1 cellular context compared by ENCODE assay signal in the genomic region with DNA sequence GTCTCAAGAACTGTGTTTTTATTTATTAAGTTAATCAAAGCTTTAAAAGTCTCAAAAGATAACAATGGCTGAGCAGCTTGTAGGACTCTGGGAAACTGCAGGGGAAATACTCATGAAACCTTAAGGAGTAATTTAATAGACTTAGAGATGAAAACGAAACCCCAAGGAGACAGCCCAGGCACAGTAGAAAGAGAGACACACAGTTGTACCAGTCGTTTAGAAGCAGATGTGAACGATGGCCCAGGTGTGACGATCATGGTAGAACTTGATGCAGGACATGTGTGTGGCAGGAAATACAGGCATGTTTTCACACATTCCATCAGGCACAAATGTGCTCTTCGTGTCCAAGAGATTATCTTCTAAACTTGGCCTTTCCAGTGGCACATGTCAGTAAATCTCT.
TF ChIP-seq lines count a peak whose summit lies in the region.

No MANE protein-coding gene starts in this region.

TF ChIP-seq in GM12878, 131 proteins besides CTCF, POLR2A, EP300 and RAD21:
- TF ChIP-seq SP1 (IDR thresholded peaks at IDR 0.05; ENCODE audit: low read depth, low read length) (no peak), GABPA (IDR thresholded peaks at IDR 0.05; ENCODE audit: low read depth) (no peak), MYB (IDR thresholded peaks at IDR 0.05; ENCODE audit: borderline replicate concordance, low read depth, low read length) (no peak), KDM1A (IDR thresholded peaks at IDR 0.05; ENCODE audit: borderline replicate concordance) (no peak)
- TF ChIP-seq, protein P1, sequence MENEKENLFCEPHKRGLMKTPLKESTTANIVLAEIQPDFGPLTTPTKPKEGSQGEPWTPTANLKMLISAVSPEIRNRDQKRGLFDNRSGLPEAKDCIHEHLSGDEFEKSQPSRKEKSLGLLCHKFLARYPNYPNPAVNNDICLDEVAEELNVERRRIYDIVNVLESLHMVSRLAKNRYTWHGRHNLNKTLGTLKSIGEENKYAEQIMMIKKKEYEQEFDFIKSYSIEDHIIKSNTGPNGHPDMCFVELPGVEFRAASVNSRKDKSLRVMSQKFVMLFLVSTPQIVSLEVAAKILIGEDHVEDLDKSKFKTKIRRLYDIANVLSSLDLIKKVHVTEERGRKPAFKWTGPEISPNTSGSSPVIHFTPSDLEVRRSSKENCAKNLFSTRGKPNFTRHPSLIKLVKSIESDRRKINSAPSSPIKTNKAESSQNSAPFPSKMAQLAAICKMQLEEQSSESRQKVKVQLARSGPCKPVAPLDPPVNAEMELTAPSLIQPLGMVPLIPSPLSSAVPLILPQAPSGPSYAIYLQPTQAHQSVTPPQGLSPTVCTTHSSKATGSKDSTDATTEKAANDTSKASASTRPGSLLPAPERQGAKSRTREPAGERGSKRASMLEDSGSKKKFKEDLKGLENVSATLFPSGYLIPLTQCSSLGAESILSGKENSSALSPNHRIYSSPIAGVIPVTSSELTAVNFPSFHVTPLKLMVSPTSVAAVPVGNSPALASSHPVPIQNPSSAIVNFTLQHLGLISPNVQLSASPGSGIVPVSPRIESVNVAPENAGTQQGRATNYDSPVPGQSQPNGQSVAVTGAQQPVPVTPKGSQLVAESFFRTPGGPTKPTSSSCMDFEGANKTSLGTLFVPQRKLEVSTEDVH (IDR thresholded peaks at IDR 0.05; ENCODE audit: low read depth, partially characterized antibody) = no peak
- TF ChIP-seq, protein P2, sequence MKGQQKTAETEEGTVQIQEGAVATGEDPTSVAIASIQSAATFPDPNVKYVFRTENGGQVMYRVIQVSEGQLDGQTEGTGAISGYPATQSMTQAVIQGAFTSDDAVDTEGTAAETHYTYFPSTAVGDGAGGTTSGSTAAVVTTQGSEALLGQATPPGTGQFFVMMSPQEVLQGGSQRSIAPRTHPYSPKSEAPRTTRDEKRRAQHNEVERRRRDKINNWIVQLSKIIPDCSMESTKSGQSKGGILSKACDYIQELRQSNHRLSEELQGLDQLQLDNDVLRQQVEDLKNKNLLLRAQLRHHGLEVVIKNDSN (IDR thresholded peaks at IDR 0.05; ENCODE audit: borderline replicate concordance, extremely low read length, insufficient read depth, low read depth, low read length) = no peak
- TF ChIP-seq, protein P3, sequence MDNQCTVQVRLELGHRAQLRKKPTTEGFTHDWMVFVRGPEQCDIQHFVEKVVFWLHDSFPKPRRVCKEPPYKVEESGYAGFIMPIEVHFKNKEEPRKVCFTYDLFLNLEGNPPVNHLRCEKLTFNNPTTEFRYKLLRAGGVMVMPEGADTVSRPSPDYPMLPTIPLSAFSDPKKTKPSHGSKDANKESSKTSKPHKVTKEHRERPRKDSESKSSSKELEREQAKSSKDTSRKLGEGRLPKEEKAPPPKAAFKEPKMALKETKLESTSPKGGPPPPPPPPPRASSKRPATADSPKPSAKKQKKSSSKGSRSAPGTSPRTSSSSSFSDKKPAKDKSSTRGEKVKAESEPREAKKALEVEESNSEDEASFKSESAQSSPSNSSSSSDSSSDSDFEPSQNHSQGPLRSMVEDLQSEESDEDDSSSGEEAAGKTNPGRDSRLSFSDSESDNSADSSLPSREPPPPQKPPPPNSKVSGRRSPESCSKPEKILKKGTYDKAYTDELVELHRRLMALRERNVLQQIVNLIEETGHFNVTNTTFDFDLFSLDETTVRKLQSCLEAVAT (IDR thresholded peaks at IDR 0.05) = no peak
